In the genomic region with DNA sequence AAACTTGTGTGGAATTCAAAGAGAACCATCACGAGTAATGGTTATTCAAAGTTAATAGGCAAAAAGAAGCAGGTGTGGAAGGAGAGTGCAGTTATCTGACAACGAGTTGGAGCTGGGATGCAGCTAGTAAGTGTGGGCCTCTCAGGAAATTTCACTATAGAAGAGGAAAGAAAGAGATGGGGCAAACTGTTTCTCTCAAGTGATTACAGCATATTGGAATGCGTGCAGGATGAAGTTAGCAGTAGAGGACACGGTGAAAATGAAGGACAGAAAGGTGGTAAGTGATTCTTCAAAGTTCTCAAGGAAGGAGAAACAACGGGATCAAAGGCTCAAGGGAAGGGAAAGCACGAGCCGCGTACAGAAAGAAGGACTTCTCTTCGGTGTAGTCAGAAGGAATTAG, we compare ENCODE assay signal across 20 cellular contexts.
A peak's percentile ranks its signal among the peaks of the same experiment; 100 is the strongest.
DNase-seq lines count a peak whose midpoint lies in the region; ATAC-seq, FAIRE-seq and TF ChIP-seq lines count a peak whose summit lies in the region.
"Had no signal": no experiment of that assay in that cellular context is flagged by ENCODE, and none has a peak within 500 bp of the region (broad histone marks: within the 10 kb centered on the region; RNA-seq: fewer than 3 reads in every experiment).

No MANE protein-coding gene starts in this region.

- H3K27me3 ChIP-seq in GM23338 (ENCODE audit: insufficient read depth) (no peaks in the 10 kb centered on the region), SJCRH30 (no peaks in the 10 kb centered on the region), skeletal muscle satellite cell (ENCODE audit: control insufficient read depth, insufficient read depth, low read length) (no peaks in the 10 kb centered on the region)
- H3K27me3 ChIP-seq: right lobe of liver had no signal

- peak overlapping the region; percentile 26 for H3K27ac Mint-ChIP-seq in GM23338
- H3K27ac Mint-ChIP-seq: activated naive CD8-positive, alpha-beta T cell treated with anti-CD3 and anti-CD28 coated beads for 36 hours had no signal

- no peaks in the 10 kb centered on the region; the same call in 1 of the 2 replicates for H4K20me1 ChIP-seq in GM23338 (replicated peaks; ENCODE audit: insufficient read depth)

- H3K36me3 Mint-ChIP-seq in GM23338 (ENCODE audit: low read depth) = no peaks in the 10 kb centered on the region
- H3K36me3 Mint-ChIP-seq: activated naive CD8-positive, alpha-beta T cell treated with anti-CD3 and anti-CD28 coated beads for 36 hours had no signal

- H3K9me3 Mint-ChIP-seq in GM23338 = no peaks in the 10 kb centered on the region
- H3K9me3 Mint-ChIP-seq: activated naive CD8-positive, alpha-beta T cell treated with anti-CD3 and anti-CD28 coated beads for 36 hours had no signal

- H3K4me1 Mint-ChIP-seq in GM23338 = peaks cover 33% of the 10 kb centered on the region

- no peaks in the 10 kb centered on the region for H3K79me2 ChIP-seq in GM23338 (replicated peaks; ENCODE audit: insufficient read depth)

- H2AFZ ChIP-seq in GM23338 = no peak overlapping the region

- no peaks in the 10 kb centered on the region for H3F3A ChIP-seq in GM23338 (replicated peaks; ENCODE audit: low read depth)

- H3K4me2 ChIP-seq in GM23338 (no peak overlapping the region), skeletal muscle satellite cell (ENCODE audit: low read length) (peak overlapping the region; percentile 71)

- no peak for ATAC-seq in GM23338
- ATAC-seq in HG02678 (IDR thresholded peaks at IDR 0.05; ENCODE audit: unreplicated experiment) = no peak
- ATAC-seq: activated CD8-positive, alpha-beta T cell treated with anti-CD3 and anti-CD28 coated beads, Interleukin-2, amount 10 ng/mL, durations not matched to agents 7 days and 5 days had no signal

- H3K27me3 Mint-ChIP-seq in GM23338 (ENCODE audit: insufficient read depth, low read depth, poor library complexity) = peaks cover 3% of the 10 kb centered on the region
- H3K27me3 Mint-ChIP-seq: activated naive CD8-positive, alpha-beta T cell treated with anti-CD3 and anti-CD28 coated beads for 36 hours had no signal

- no peak overlapping the region for H3K4me3 Mint-ChIP-seq in GM23338
- H3K4me3 Mint-ChIP-seq: activated CD8-positive, alpha-beta T cell treated with anti-CD3 and anti-CD28 coated beads, Interleukin-2, amount 10 ng/mL, durations not matched to agents 7 days and 5 days; activated naive CD8-positive, alpha-beta T cell treated with anti-CD3 and anti-CD28 coated beads for 36 hours had no signal

- no peak overlapping the region for H3K4me3 ChIP-seq in GM23338
- no peak overlapping the region for H3K4me3 ChIP-seq in SJCRH30
- H3K4me3 ChIP-seq in fibroblast of pulmonary artery (replicated peaks; ENCODE audit: low read depth, low read length) = no peak overlapping the region
- H3K4me3 ChIP-seq in skeletal muscle satellite cell (ENCODE audit: low read length) = no peak overlapping the region
- H3K4me3 ChIP-seq: dorsolateral prefrontal cortex, right lobe of liver had no signal

- H3K36me3 ChIP-seq in GM23338 (ENCODE audit: insufficient read depth) = no peaks in the 10 kb centered on the region
- peaks cover 3% of the 10 kb centered on the region; the same call in 1 of the 2 replicates for H3K36me3 ChIP-seq in SJCRH30
- no peaks in the 10 kb centered on the region for H3K36me3 ChIP-seq in skeletal muscle satellite cell (ENCODE audit: insufficient read depth, low read length)
- H3K36me3 ChIP-seq: right lobe of liver had no signal

- H3K9me2 ChIP-seq in GM23338 (ENCODE audit: insufficient read depth) = no peaks in the 10 kb centered on the region
- H3K9me2 ChIP-seq: SK-N-SH had no signal

- no peak overlapping the region for H3K9ac ChIP-seq in skeletal muscle satellite cell (ENCODE audit: low read depth, low read length)
- H3K9ac ChIP-seq: SK-N-SH had no signal

- H3K27ac ChIP-seq in GM23338 (ENCODE audit: low read depth) = no peak overlapping the region; the same call in 1 of the 2 replicates
- peak overlapping the region; percentile 6; the same call in 1 of the 2 replicates for H3K27ac ChIP-seq in SJCRH30
- H3K27ac ChIP-seq: dorsolateral prefrontal cortex, right lobe of liver had no signal

- no peak for TF ChIP-seq CTCF in GM23338 (conservative IDR thresholded peaks at IDR 0.05; ENCODE audit: low read depth in 2 of 2)
- no peak for TF ChIP-seq CTCF in fibroblast of pulmonary artery (IDR thresholded peaks at IDR 0.05; ENCODE audit: low read length, missing control alignments)

- no peaks in the 10 kb centered on the region for H3K9me3 ChIP-seq in SJCRH30 (replicated peaks)
- no peaks in the 10 kb centered on the region for H3K9me3 ChIP-seq in skeletal muscle satellite cell (replicated peaks; ENCODE audit: low read length)
- H3K9me3 ChIP-seq: right lobe of liver, SK-N-SH had no signal

- H3K4me1 ChIP-seq in GM23338 (ENCODE audit: insufficient read depth) (peaks cover 23% of the 10 kb centered on the region), SJCRH30 (peaks cover 24% of the 10 kb centered on the region), skeletal muscle satellite cell (ENCODE audit: control insufficient read depth, insufficient read depth, low read length) (peaks cover 38% of the 10 kb centered on the region)
- H3K4me1 ChIP-seq: right lobe of liver had no signal

- DNase-seq in GM23338 (ENCODE audit: low spot score) = no peak
- no peak for DNase-seq in SJCRH30
- DNase-seq in fibroblast of pulmonary artery (ENCODE audit: low read depth) = peak; percentile 25
- DNase-seq in HTR-8/SVneo (ENCODE audit: insufficient read length, low spot score) = no peak
- no peak for DNase-seq in GM19239 (ENCODE audit: insufficient read length, low spot score)
- DNase-seq: activated CD8-positive, alpha-beta T cell treated with anti-CD3 and anti-CD28 coated beads, Interleukin-2, amount 10 ng/mL, durations not matched to agents 7 days and 5 days; activated effector memory CD4-positive, alpha-beta T cell treated with anti-CD3 and anti-CD28 coated beads, Interleukin-2, amount 50 U/mL, for 16 hours; activated naive CD8-positive, alpha-beta T cell treated with anti-CD3 and anti-CD28 coated beads for 36 hours; activated T-cell treated with anti-CD3 and anti-CD28 coated beads for 4 hours; DND-41; dorsolateral prefrontal cortex; head of caudate nucleus; NCI-H187; NCI-H526; right lobe of liver; SK-N-SH; stimulated activated naive CD4-positive, alpha-beta T cell; T-helper 2 cell had no signal

- FAIRE-seq in HTR-8/SVneo (lab: Jason Lieb, UNC) = no peak
- FAIRE-seq in GM19239 (lab: Jason Lieb, UNC) = no peak

TF ChIP-seq in GM23338, 12 proteins besides CTCF, POLR2A, EP300 and RAD21 (continues in another document):
- no peak for TF ChIP-seq ZNF114 (CRISPR knock-in tag; IDR thresholded peaks at IDR 0.05)
- TF ChIP-seq, protein P1, sequence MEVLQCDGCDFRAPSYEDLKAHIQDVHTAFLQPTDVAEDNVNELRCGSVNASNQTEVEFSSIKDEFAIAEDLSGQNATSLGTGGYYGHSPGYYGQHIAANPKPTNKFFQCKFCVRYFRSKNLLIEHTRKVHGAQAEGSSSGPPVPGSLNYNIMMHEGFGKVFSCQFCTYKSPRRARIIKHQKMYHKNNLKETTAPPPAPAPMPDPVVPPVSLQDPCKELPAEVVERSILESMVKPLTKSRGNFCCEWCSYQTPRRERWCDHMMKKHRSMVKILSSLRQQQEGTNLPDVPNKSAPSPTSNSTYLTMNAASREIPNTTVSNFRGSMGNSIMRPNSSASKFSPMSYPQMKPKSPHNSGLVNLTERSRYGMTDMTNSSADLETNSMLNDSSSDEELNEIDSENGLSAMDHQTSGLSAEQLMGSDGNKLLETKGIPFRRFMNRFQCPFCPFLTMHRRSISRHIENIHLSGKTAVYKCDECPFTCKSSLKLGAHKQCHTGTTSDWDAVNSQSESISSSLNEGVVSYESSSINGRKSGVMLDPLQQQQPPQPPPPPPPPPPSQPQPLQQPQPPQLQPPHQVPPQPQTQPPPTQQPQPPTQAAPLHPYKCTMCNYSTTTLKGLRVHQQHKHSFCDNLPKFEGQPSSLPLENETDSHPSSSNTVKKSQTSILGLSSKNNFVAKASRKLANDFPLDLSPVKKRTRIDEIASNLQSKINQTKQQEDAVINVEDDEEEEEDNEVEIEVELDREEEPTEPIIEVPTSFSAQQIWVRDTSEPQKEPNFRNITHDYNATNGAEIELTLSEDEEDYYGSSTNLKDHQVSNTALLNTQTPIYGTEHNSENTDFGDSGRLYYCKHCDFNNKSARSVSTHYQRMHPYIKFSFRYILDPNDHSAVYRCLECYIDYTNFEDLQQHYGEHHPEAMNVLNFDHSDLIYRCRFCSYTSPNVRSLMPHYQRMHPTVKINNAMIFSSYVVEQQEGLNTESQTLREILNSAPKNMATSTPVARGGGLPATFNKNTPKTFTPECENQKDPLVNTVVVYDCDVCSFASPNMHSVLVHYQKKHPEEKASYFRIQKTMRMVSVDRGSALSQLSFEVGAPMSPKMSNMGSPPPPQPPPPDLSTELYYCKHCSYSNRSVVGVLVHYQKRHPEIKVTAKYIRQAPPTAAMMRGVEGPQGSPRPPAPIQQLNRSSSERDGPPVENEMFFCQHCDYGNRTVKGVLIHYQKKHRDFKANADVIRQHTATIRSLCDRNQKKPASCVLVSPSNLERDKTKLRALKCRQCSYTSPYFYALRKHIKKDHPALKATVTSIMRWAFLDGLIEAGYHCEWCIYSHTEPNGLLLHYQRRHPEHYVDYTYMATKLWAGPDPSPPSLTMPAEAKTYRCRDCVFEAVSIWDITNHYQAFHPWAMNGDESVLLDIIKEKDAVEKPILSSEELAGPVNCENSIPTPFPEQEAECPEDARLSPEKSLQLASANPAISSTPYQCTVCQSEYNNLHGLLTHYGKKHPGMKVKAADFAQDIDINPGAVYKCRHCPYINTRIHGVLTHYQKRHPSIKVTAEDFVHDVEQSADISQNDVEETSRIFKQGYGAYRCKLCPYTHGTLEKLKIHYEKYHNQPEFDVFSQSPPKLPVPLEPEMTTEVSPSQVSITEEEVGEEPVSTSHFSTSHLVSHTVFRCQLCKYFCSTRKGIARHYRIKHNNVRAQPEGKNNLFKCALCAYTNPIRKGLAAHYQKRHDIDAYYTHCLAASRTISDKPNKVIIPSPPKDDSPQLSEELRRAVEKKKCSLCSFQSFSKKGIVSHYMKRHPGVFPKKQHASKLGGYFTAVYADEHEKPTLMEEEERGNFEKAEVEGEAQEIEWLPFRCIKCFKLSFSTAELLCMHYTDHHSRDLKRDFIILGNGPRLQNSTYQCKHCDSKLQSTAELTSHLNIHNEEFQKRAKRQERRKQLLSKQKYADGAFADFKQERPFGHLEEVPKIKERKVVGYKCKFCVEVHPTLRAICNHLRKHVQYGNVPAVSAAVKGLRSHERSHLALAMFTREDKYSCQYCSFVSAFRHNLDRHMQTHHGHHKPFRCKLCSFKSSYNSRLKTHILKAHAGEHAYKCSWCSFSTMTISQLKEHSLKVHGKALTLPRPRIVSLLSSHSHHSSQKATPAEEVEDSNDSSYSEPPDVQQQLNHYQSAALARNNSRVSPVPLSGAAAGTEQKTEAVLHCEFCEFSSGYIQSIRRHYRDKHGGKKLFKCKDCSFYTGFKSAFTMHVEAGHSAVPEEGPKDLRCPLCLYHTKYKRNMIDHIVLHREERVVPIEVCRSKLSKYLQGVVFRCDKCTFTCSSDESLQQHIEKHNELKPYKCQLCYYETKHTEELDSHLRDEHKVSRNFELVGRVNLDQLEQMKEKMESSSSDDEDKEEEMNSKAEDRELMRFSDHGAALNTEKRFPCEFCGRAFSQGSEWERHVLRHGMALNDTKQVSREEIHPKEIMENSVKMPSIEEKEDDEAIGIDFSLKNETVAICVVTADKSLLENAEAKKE (CRISPR knock-in tag; IDR thresholded peaks at IDR 0.05) = no peak
- no peak for TF ChIP-seq POLR2AphosphoS5 (IDR thresholded peaks at IDR 0.05; ENCODE audit: low read depth)
